Comparison of ENCODE assay signal across 8 cellular contexts in the genomic region with DNA sequence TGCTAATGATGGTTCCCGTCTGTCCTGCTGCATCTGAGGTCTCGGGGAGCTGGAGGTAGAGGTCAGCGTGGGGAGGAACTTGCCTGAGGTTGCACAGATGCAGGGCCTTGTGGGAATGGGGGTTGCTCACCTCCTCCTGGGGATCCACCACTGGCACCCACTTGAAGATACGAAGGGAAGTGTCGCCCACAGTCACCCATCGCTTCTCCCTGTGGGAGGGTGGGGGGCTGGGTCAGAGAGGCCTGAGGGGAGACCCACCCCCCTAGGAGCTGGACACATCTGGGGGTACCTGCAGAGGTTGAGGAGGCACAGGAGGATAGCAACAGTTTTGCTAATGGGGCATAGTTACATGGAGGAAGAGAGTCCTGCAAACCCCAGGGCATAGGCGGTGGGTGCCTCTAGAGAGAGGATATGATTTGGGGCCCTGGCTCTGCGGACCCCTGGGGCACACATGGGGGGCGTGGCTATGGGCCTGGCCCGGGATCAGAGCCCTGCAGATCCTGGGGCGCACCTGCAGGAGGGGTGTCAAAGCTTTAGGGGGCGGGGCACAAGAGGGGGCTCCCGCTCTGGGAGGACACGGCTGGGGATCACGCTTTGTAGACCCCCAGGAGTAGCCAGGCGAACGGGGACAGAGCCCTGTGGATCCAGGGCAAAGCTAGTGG. TPM values are rescaled to one million over a fixed set of nuclear protein-coding genes. Genes with fewer than 3 reads are reported as not detected.
DNase-seq lines count a peak whose midpoint lies in the region; ATAC-seq and TF ChIP-seq lines count a peak whose summit lies in the region.

No MANE protein-coding gene starts in this region.

- H3K27ac ChIP-seq in HL-60 (replicated peaks) (peak overlapping the region; percentile 65), ascending aorta (peak overlapping the region; percentile 90 to 94), thymus (ENCODE audit: low read depth) (peak overlapping the region; percentile 94)

- DNase-seq in NCI-H82 (lab: John Stamatoyannopoulos, UW) (peak; percentile 45), NCI-H82 treated with DMSO at 0.1 percent for 48 hours (lab: John Stamatoyannopoulos, UW; ENCODE audit: unreplicated experiment) (no peak), HL-60 (ENCODE audit: low read depth in 1 of 2, low spot score in 1 of 2) (peak in 1 of 2 experiments; percentile 31), ascending aorta (ENCODE audit: low spot score in 2 of 2) (peak in 1 of 2 donors; percentile 67), left lobe of liver (ENCODE audit: low spot score) (peak; percentile 58), AG08395 (ENCODE audit: low spot score) (no peak)

- H3K36me3 ChIP-seq in ascending aorta (peaks cover 26 to 33% of the 10 kb centered on the region in 2 donors), thymus (ENCODE audit: control insufficient read depth, insufficient read depth) (peaks cover 10% of the 10 kb centered on the region)

- H3K27me3 ChIP-seq in HL-60 (ENCODE audit: insufficient read depth, poor library complexity, severe bottlenecking) (no peaks in the 10 kb centered on the region), ascending aorta (no peaks in the 10 kb centered on the region), thymus (ENCODE audit: control insufficient read depth, insufficient read depth) (no peaks in the 10 kb centered on the region)

- ATAC-seq in left lobe of liver: no peak
- ATAC-seq in GM21367 (IDR thresholded peaks at IDR 0.05; ENCODE audit: unreplicated experiment): no peak

- WGBS in thymus: 13% methylated on average over 17 of the region's 17 CpGs

- intact Hi-C loops in ascending aorta (cut with DNase I): no loop called here

- H3K9me3 ChIP-seq in ascending aorta (no peaks in the 10 kb centered on the region), thymus (ENCODE audit: control insufficient read depth) (no peaks in the 10 kb centered on the region)

- H3K4me1 ChIP-seq in ascending aorta (peaks cover 17 to 32% of the 10 kb centered on the region in 2 donors), thymus (ENCODE audit: control insufficient read depth, insufficient read depth, low read length) (peaks cover 18% of the 10 kb centered on the region)

- H3K4me3 ChIP-seq in HL-60 (replicated peaks; ENCODE audit: insufficient read depth, low read length): peak overlapping the region; percentile 77
- peak overlapping the region; percentile 87 to 93 for H3K4me3 ChIP-seq in ascending aorta
- peak overlapping the region; percentile 79 for H3K4me3 ChIP-seq in thymus (ENCODE audit: low read length)

- TF ChIP-seq CTCF in HL-60 (IDR thresholded peaks at IDR 0.05; ENCODE audit: insufficient read depth, low read length): no peak
- TF ChIP-seq CTCF in ascending aorta (IDR thresholded peaks at IDR 0.05): no peak

RNA-seq across cellular contexts. Expression of gene BCL7C, which starts 0.7 kb away (rescaled TPM):
- 46.2 TPM for total RNA-seq in ascending aorta
- 6.2 TPM for total RNA-seq in left lobe of liver
- polyA plus RNA-seq in thymus: 29.2 TPM

RNA-seq across cellular contexts. Expression of gene CTF1, which starts 3.2 kb away (rescaled TPM):
- total RNA-seq in ascending aorta: 0.21 TPM
- 0.58 TPM for total RNA-seq in left lobe of liver
- 3.8 TPM for polyA plus RNA-seq in thymus

RNA-seq across cellular contexts. Expression of gene FBXL19, which starts 30.2 kb away (rescaled TPM):
- total RNA-seq in ascending aorta: 66.9 TPM
- 3.6 TPM for total RNA-seq in left lobe of liver
- polyA plus RNA-seq in thymus: 17.0 TPM

RNA-seq across cellular contexts. Expression of gene ORAI3, which starts 55.7 kb away (rescaled TPM):
- total RNA-seq in ascending aorta (39.0 TPM), left lobe of liver (51.3 TPM)
- polyA plus RNA-seq in thymus: 26.4 TPM

Comparison
In these comparisons a context has a peak if more than half of its experiments do, and no peak if none do; other contexts are left out.
1. DNase-seq: peak in NCI-H82 (single experiment) and left lobe of liver (single experiment); none in NCI-H82 treated with DMSO at 0.1 percent for 48 hours (single experiment) and AG08395 (single experiment).
2. RNA of gene FBXL19, which starts 30.2 kb away (total RNA-seq): 66.9 TPM in ascending aorta (single experiment); 3.6 TPM in left lobe of liver (single experiment); every median in the first group is over 10 times any median in the second.
3. Peak in every context shown above with its lines, with median percentiles within 50 percentile points of each other: H3K27ac ChIP-seq and H3K4me3 ChIP-seq.